In genomic region chr16:7344806-7345416, GRCh38 we compare ENCODE assay signal across 16 cellular contexts. TPM values are rescaled to one million over a fixed set of nuclear protein-coding genes. Genes with fewer than 3 reads are reported as not detected.
DNase-seq lines count a peak whose midpoint lies in the region; ATAC-seq and TF ChIP-seq lines count a peak whose summit lies in the region.
"Had no signal": no experiment of that assay in that cellular context is flagged by ENCODE, and none has a peak within 500 bp of the region (broad histone marks: within the 10 kb centered on the region; RNA-seq: fewer than 3 reads in every experiment).

No MANE protein-coding gene starts in this region.

- H4K20me1 ChIP-seq in neural cell (ENCODE audit: insufficient read depth) = no peaks in the 10 kb centered on the region

- H3K9me3 ChIP-seq in heart left ventricle = no peaks in the 10 kb centered on the region
- H3K9me3 ChIP-seq in neural cell (ENCODE audit: low read length) = no peaks in the 10 kb centered on the region
- no peaks in the 10 kb centered on the region for H3K9me3 ChIP-seq in body of pancreas
- H3K9me3 ChIP-seq: BE2C had no signal

- H3K4me1 ChIP-seq in heart left ventricle (peaks cover 0 to 43% (median 9%) of the 10 kb centered on the region in 12 donors), body of pancreas (no peaks in the 10 kb centered on the region)
- H3K4me1 ChIP-seq: BE2C had no signal

- peak; percentile 92 to 94 (median 92) for ATAC-seq in heart left ventricle
- no peak for ATAC-seq in body of pancreas
- ATAC-seq: Panc1 had no signal

- H3K9me2 ChIP-seq in neural cell (ENCODE audit: insufficient read depth, low read length) = no peaks in the 10 kb centered on the region

- H3K27ac ChIP-seq in heart left ventricle (peak overlapping the region; percentile 46 to 83 (median 72)), neural cell (ENCODE audit: low read length) (no peak overlapping the region), body of pancreas (no peak overlapping the region)

- intact Hi-C loops in heart left ventricle (cut with DNase I) (no loop called here), body of pancreas (cut with DNase I) (no loop called here)

- no peak overlapping the region for H3K9ac ChIP-seq in neural cell (ENCODE audit: low read length)

- H3K36me3 ChIP-seq in heart left ventricle (no peaks in the 10 kb centered on the region), neural cell (ENCODE audit: insufficient read depth, low read length) (no peaks in the 10 kb centered on the region), body of pancreas (replicated peaks in 1 of 2; ENCODE audit: insufficient read depth in 1 of 2, low read depth in 2 of 2) (no peaks in the 10 kb centered on the region)
- H3K36me3 ChIP-seq: BE2C had no signal

- no peaks in the 10 kb centered on the region for H3F3A ChIP-seq in neural cell (ENCODE audit: insufficient read depth, low read length, poor library complexity, severe bottlenecking)

- peak; percentile 65 for TF ChIP-seq EP300 in neural cell (conservative IDR thresholded peaks at IDR 0.05; ENCODE audit: poor library complexity, severe bottlenecking)

- TF ChIP-seq RAD21 in neural cell (conservative IDR thresholded peaks at IDR 0.05) = no peak

- peak overlapping the region in 1 of 12 donors; percentile 14 for H3K4me3 ChIP-seq in heart left ventricle
- H3K4me3 ChIP-seq in neural cell (ENCODE audit: low read length) = no peak overlapping the region
- H3K4me3 ChIP-seq in body of pancreas = no peak overlapping the region

- no peak overlapping the region for H2AFZ ChIP-seq in neural cell (ENCODE audit: low read depth, low read length)

- H3K27me3 ChIP-seq in heart left ventricle (no peaks in the 10 kb centered on the region), neural cell (ENCODE audit: insufficient read depth, low read depth, low read length) (no peaks in the 10 kb centered on the region), body of pancreas (no peaks in the 10 kb centered on the region)
- H3K27me3 ChIP-seq: BE2C had no signal

- H3K4me2 ChIP-seq in neural cell (ENCODE audit: low read length) = no peak overlapping the region

- no peak for TF ChIP-seq POLR2A in heart left ventricle (IDR thresholded peaks at IDR 0.05)
- no peak for TF ChIP-seq POLR2A in body of pancreas (IDR thresholded peaks at IDR 0.05)

- TF ChIP-seq CTCF in heart left ventricle (IDR thresholded peaks at IDR 0.05) = no peak
- no peak for TF ChIP-seq CTCF in neural cell (IDR thresholded peaks at IDR 0.05; ENCODE audit: poor library complexity, severe bottlenecking)
- no peak for TF ChIP-seq CTCF in body of pancreas (IDR thresholded peaks at IDR 0.05)

- WGBS in heart left ventricle, 4 donors = 20 to 28% (median 21%) methylated on average over 16 of the region's 16 CpGs
- WGBS in body of pancreas, 2 donors = 47 to 56% methylated on average over 16 of the region's 16 CpGs

- H3K79me2 ChIP-seq in neural cell (replicated peaks; ENCODE audit: insufficient read depth, low read length) = no peaks in the 10 kb centered on the region

- DNase-seq in NCI-H1092 (lab: John Stamatoyannopoulos, UW) (peak; percentile 47), NCI-H69 (lab: John Stamatoyannopoulos, UW) (peak; percentile 57), heart left ventricle (peak in 4 of 5 donors; percentile 20 to 70 (median 48)), hypothalamus (lab: John Stamatoyannopoulos, UW) (no peak), body of pancreas (no peak)
- DNase-seq in activated CD4-positive, alpha-beta T cell treated with anti-CD3 and anti-CD28 coated beads for 1 hour = no peak
- DNase-seq: BE2C; Calu3; CD4-positive, alpha-beta T cell; HFFc6; NCI-H1048; NCI-H774 had no signal

TF ChIP-seq in neural cell, 6 proteins besides CTCF, POLR2A, EP300 and RAD21:
- TF ChIP-seq EZH2 (IDR thresholded peaks at IDR 0.05; ENCODE audit: borderline replicate concordance, insufficient read depth, low read length, poor library complexity, severe bottlenecking) (no peak), POLR2AphosphoS5 (IDR thresholded peaks at IDR 0.05) (peak; percentile 31), SMC3 (conservative IDR thresholded peaks at IDR 0.05; ENCODE audit: poor library complexity) (no peak), TAF1 (IDR thresholded peaks at IDR 0.05; ENCODE audit: low read depth) (no peak), MXI1 (conservative IDR thresholded peaks at IDR 0.05; ENCODE audit: poor library complexity, severe bottlenecking) (no peak), REST (IDR thresholded peaks at IDR 0.05; ENCODE audit: borderline replicate concordance) (no peak)

RNA-seq across cellular contexts. Expression of gene RBFOX1, which starts 12.3 kb away (rescaled TPM):
- total RNA-seq in heart left ventricle = 10 to 100 TPM; 36.9 to 68.1 (median 49.5) TPM
- 10 to 100 TPM; 13.4 to 15.5 TPM for polyA plus RNA-seq in heart left ventricle
- polyA plus RNA-seq in neural cell = 56.8 and 70.8 TPM in 2 replicates
- 99.8 and 122 TPM in 2 replicates for polyA minus RNA-seq in neural cell
- total RNA-seq in body of pancreas = not detected
- total RNA-seq: Calu3; CD4-positive, alpha-beta T cell; HFFc6; MCF 10A had no signal
- polyA plus RNA-seq: AG04450 had no signal

Comparison
In these comparisons a context has a peak if more than half of its experiments do, and no peak if none do; other contexts are left out.
1. DNase-seq: peak in NCI-H1092 (single experiment), NCI-H69 (single experiment) and heart left ventricle (4 of 5); none in activated CD4-positive, alpha-beta T cell treated with anti-CD3 and anti-CD28 coated beads for 1 hour (single experiment), hypothalamus (0 of 51) and body of pancreas (0 of 4).
2. H3K27ac ChIP-seq: peak in heart left ventricle (12 of 12); none in neural cell (single experiment) and body of pancreas (0 of 4).
3. RNA of gene RBFOX1, which starts 12.3 kb away (total RNA-seq): 36.9 to 68.1 TPM in heart left ventricle; not detected in body of pancreas; every median in the first group is over 10 times any median in the second.